9 cellular contexts compared by ENCODE assay signal in genomic region chr16:71817690-71818089, GRCh38. TPM values are rescaled to one million over a fixed set of nuclear protein-coding genes. Genes with fewer than 3 reads are reported as not detected.
A peak's percentile ranks its signal among the peaks of the same experiment; 100 is the strongest.
DNase-seq lines count a peak whose midpoint lies in the region; ATAC-seq and TF ChIP-seq lines count a peak whose summit lies in the region.
"Had no signal": no experiment of that assay in that cellular context is flagged by ENCODE, and none has a peak within 500 bp of the region (broad histone marks: within the 10 kb centered on the region; RNA-seq: fewer than 3 reads in every experiment).

No MANE protein-coding gene starts in this region.

- H3F3A ChIP-seq in GM23248 (ENCODE audit: insufficient read depth) = peaks cover 39% of the 10 kb centered on the region

- no peaks in the 10 kb centered on the region for H3K27me3 Mint-ChIP-seq in CD4-positive, alpha-beta T cell

- peaks cover 24% of the 10 kb centered on the region for H3K4me1 ChIP-seq in GM23248 (ENCODE audit: insufficient read depth)
- H3K4me1 ChIP-seq in prostate gland (replicated peaks) = no peaks in the 10 kb centered on the region

- WGBS in GM23248 (ENCODE audit: low coverage in 1 of 2, low lambda C conversion rate in 2 of 2, missing lambda C conversion rate in 2 of 2), 2 experiments = 18 to 19% methylated on average over 2 of the region's 2 CpGs
- WGBS in prostate gland = 67% methylated on average over 2 of the region's 2 CpGs

- H3K4me3 ChIP-seq in GM23248 (peak overlapping the region; percentile 60), brain microvascular endothelial cell (ENCODE audit: low read depth, low read length) (no peak overlapping the region), prostate gland (no peak overlapping the region)

- H3K36me3 Mint-ChIP-seq in CD4-positive, alpha-beta T cell (ENCODE audit: low read depth) = no peaks in the 10 kb centered on the region

- intact Hi-C loops in CD4-positive, alpha-beta T cell (cut with DNase I, micrococcal nuclease) = no loop called here
- intact Hi-C loops in prostate gland (cut with DNase I) = no loop called here

- in situ Hi-C loops in GM23248 (cut with MboI) (no loop called here), brain microvascular endothelial cell (cut with HindIII; ENCODE audit: low pct_ligation_motif_present, low sequenced_read_pairs) (no loop called here)

- no peaks in the 10 kb centered on the region for H3K79me2 ChIP-seq in GM23248 (ENCODE audit: insufficient read depth)

- POLR2A ChIA-PET in CD4-positive, alpha-beta T cell (lab: Charles Lee) = interaction anchor here (2.4 kb wide), 1 partner anchor 9 kb away, joined by 12 read pairs; the partner anchor contains the start of gene AP1G1

- DNase-seq in CD4-positive, alpha-beta T cell = no peak
- DNase-seq in GM23248 = no peak
- DNase-seq in brain microvascular endothelial cell = peak; percentile 28
- no peak for DNase-seq in prostate gland (ENCODE audit: low spot score)
- no peak for DNase-seq in GM19238 (ENCODE audit: insufficient read length, low spot score)
- no peak for DNase-seq in hypothalamus (lab: John Stamatoyannopoulos, UW)
- no peak for DNase-seq in cerebellum (ENCODE audit: low spot score)
- DNase-seq: stimulated activated naive CD4-positive, alpha-beta T cell had no signal

- H3K27me3 ChIP-seq in CD4-positive, alpha-beta T cell (ENCODE audit: control insufficient read depth, insufficient read depth, low read length) = no peaks in the 10 kb centered on the region
- H3K27me3 ChIP-seq in GM23248 (replicated peaks; ENCODE audit: insufficient read depth) (no peaks in the 10 kb centered on the region), brain microvascular endothelial cell (replicated peaks) (no peaks in the 10 kb centered on the region), prostate gland (replicated peaks; ENCODE audit: insufficient read depth) (no peaks in the 10 kb centered on the region)

- no peaks in the 10 kb centered on the region for H3K36me3 ChIP-seq in GM23248 (ENCODE audit: low read depth)
- no peaks in the 10 kb centered on the region for H3K36me3 ChIP-seq in brain microvascular endothelial cell (replicated peaks)
- H3K36me3 ChIP-seq in prostate gland = no peaks in the 10 kb centered on the region

- CTCF ChIA-PET in CD4-positive, alpha-beta T cell (lab: Charles Lee) = interaction anchor here (1.3 to 1.9 kb wide), 2 partner anchors 9 to 65 kb away, joined by 4 to 5 read pairs; partner anchors contain the start of gene AP1G1

- peaks cover 12% of the 10 kb centered on the region for H3K4me1 Mint-ChIP-seq in CD4-positive, alpha-beta T cell (ENCODE audit: low read depth)

- peak overlapping the region; percentile 75 for H3K4me2 ChIP-seq in GM23248 (ENCODE audit: unreplicated experiment)

- H3K27ac ChIP-seq in CD4-positive, alpha-beta T cell (ENCODE audit: low read depth, low read length) = no peak overlapping the region
- H3K27ac ChIP-seq in GM23248 (peak overlapping the region; percentile 84), brain microvascular endothelial cell (peak overlapping the region; percentile 31), prostate gland (peak overlapping the region; percentile 14 to 51)

- no peak for TF ChIP-seq CTCF in CD4-positive, alpha-beta T cell (IDR thresholded peaks at IDR 0.05)
- TF ChIP-seq CTCF in brain microvascular endothelial cell (IDR thresholded peaks at IDR 0.05; ENCODE audit: low read depth, low read length, missing control alignments) = no peak
- TF ChIP-seq CTCF in prostate gland (IDR thresholded peaks at IDR 0.05) = no peak

- H2AFZ ChIP-seq in GM23248 = peak overlapping the region; percentile 60

- peak overlapping the region; percentile 70 for H3K9ac ChIP-seq in GM23248

- peak overlapping the region; percentile 77 for H3K27ac Mint-ChIP-seq in CD4-positive, alpha-beta T cell

- TF ChIP-seq POLR2A in prostate gland (IDR thresholded peaks at IDR 0.05) = no peak

- peak overlapping the region; percentile 82 for H3K4me3 Mint-ChIP-seq in CD4-positive, alpha-beta T cell

- no peaks in the 10 kb centered on the region for H3K9me3 ChIP-seq in CD4-positive, alpha-beta T cell (ENCODE audit: control insufficient read depth, low read length)
- H3K9me3 ChIP-seq in GM23248 (ENCODE audit: low read depth) (no peaks in the 10 kb centered on the region), prostate gland (no peaks in the 10 kb centered on the region)

- no peaks in the 10 kb centered on the region for H4K20me1 ChIP-seq in GM23248 (ENCODE audit: insufficient read depth)

- no peaks in the 10 kb centered on the region for H3K9me2 ChIP-seq in GM23248 (ENCODE audit: insufficient read depth)

- H3K9me3 Mint-ChIP-seq in CD4-positive, alpha-beta T cell = no peaks in the 10 kb centered on the region

- ATAC-seq in CD4-positive, alpha-beta T cell (ENCODE audit: poor library complexity) = no peak
- ATAC-seq in HG03108 (IDR thresholded peaks at IDR 0.05; ENCODE audit: unreplicated experiment) = no peak

RNA-seq across cellular contexts. Expression of gene AP1G1, which starts 9.1 kb away (rescaled TPM):
- total RNA-seq in CD4-positive, alpha-beta T cell = 100 to 1,000 TPM; 171 to 175 TPM
- total RNA-seq in GM23248 (2014; rRNA removed; shearing (Covaris generic)) = 51.8 and 80.6 TPM in 2 replicates
- 25.8 and 26.2 TPM in 2 replicates for polyA plus RNA-seq in GM23248 (2016; fragmentation: Nextera tagmentation; extraction: Ambion mirVana)
- total RNA-seq in prostate gland = 10 to 100 TPM; 68.0 to 94.6 TPM
- total RNA-seq in cerebellum = 108 TPM

RNA-seq across cellular contexts. Expression of gene ATXN1L, which starts 28.1 kb away (rescaled TPM):
- 10 to 100 TPM; 61.0 to 61.1 TPM for total RNA-seq in CD4-positive, alpha-beta T cell
- total RNA-seq in GM23248 (2014; rRNA removed; shearing (Covaris generic)) = 10.2 and 12.6 TPM in 2 replicates
- 6.2 and 6.8 TPM in 2 replicates for polyA plus RNA-seq in GM23248 (2016; fragmentation: Nextera tagmentation; extraction: Ambion mirVana)
- total RNA-seq in prostate gland = 10 to 100 TPM; 17.7 to 35.8 TPM
- 13.2 TPM for total RNA-seq in cerebellum
